ENCODE assay signal across 7 cellular contexts in genomic region chr5:151150484-151151262, GRCh38. TPM values are rescaled to one million over a fixed set of nuclear protein-coding genes. Genes with fewer than 3 reads are reported as not detected.
A peak's percentile ranks its signal among the peaks of the same experiment; 100 is the strongest.
DNase-seq lines count a peak whose midpoint lies in the region; ATAC-seq and TF ChIP-seq lines count a peak whose summit lies in the region.

No MANE protein-coding gene starts in this region.

- H3K9ac ChIP-seq in OCI-LY1 (ENCODE audit: low read length) = peak overlapping the region; percentile 52

- peak overlapping the region; percentile 57 for H3K4me3 Mint-ChIP-seq in activated naive CD4-positive, alpha-beta T cell treated with anti-CD3 and anti-CD28 coated beads, Interleukin-2, amount 10 ng/mL, durations not matched to agents 7 days and 5 days

- TF ChIP-seq CTCF in OCI-LY1 (IDR thresholded peaks at IDR 0.05; ENCODE audit: low read length) (no peak), left ventricle myocardium inferior (IDR thresholded peaks at IDR 0.05; ENCODE audit: borderline replicate concordance) (no peak)

- H3F3A ChIP-seq in OCI-LY1 (ENCODE audit: insufficient read depth, low read length) = no peaks in the 10 kb centered on the region

- H3K4me1 ChIP-seq in OCI-LY1 (ENCODE audit: insufficient read depth, low read length, severe bottlenecking) (peaks cover 29% of the 10 kb centered on the region), left ventricle myocardium inferior (peaks cover 92% of the 10 kb centered on the region)

- H3K27ac ChIP-seq in OCI-LY1 (ENCODE audit: low read depth, low read length, poor library complexity, severe bottlenecking) = peak overlapping the region; percentile 79
- peak overlapping the region; percentile 65 for H3K27ac ChIP-seq in left ventricle myocardium inferior (replicated peaks)

- DNase-seq in activated naive CD4-positive, alpha-beta T cell treated with anti-CD3 and anti-CD28 coated beads, Interleukin-2, amount 10 ng/mL, durations not matched to agents 7 days and 5 days = peak; percentile 87
- peak; percentile 42 for DNase-seq in left ventricle myocardium inferior
- DNase-seq in stimulated activated CD4-positive, alpha-beta T cell treated with anti-CD3 and anti-CD28 coated beads, Interleukin-15, amount 100 ng/mL, for 24 hours = peak; percentile 80
- no peak for DNase-seq in NCI-H524 treated with DMSO at 0.1 percent for 48 hours (lab: John Stamatoyannopoulos, UW)

- H3K4me2 ChIP-seq in OCI-LY1 (ENCODE audit: low read length) = peak overlapping the region; percentile 52

- H4K20me1 ChIP-seq in OCI-LY1 (ENCODE audit: insufficient read depth, low read length) = no peaks in the 10 kb centered on the region

- H2AFZ ChIP-seq in OCI-LY1 (ENCODE audit: low read length) = peak overlapping the region; percentile 52

- no peaks in the 10 kb centered on the region for H3K27me3 Mint-ChIP-seq in activated naive CD4-positive, alpha-beta T cell treated with anti-CD3 and anti-CD28 coated beads, Interleukin-2, amount 10 ng/mL, durations not matched to agents 7 days and 5 days

- H3K36me3 ChIP-seq in OCI-LY1 (ENCODE audit: insufficient read depth, low read length) (no peaks in the 10 kb centered on the region), left ventricle myocardium inferior (peaks cover 17% of the 10 kb centered on the region)

- H3K4me1 Mint-ChIP-seq in activated naive CD4-positive, alpha-beta T cell treated with anti-CD3 and anti-CD28 coated beads, Interleukin-2, amount 10 ng/mL, durations not matched to agents 7 days and 5 days = peaks cover 100% of the 10 kb centered on the region

- no peaks in the 10 kb centered on the region for H3K27me3 ChIP-seq in OCI-LY1 (ENCODE audit: insufficient read depth, low read length)
- H3K27me3 ChIP-seq in left ventricle myocardium inferior (ENCODE audit: low read depth) = no peaks in the 10 kb centered on the region

- CTCF ChIA-PET in activated naive CD4-positive, alpha-beta T cell treated with anti-CD3 and anti-CD28 coated beads, Interleukin-2, amount 10 ng/mL, durations not matched to agents 7 days and 5 days (lab: Charles Lee) = interaction anchor here (0.7 to 6.7 kb wide), 7 partner anchors 9 to 99 kb away, joined by 3 to 46 read pairs (median 5); no protein-coding TSS in a partner anchor

- peaks cover 76% of the 10 kb centered on the region for H3K36me3 Mint-ChIP-seq in activated naive CD4-positive, alpha-beta T cell treated with anti-CD3 and anti-CD28 coated beads, Interleukin-2, amount 10 ng/mL, durations not matched to agents 7 days and 5 days

- H3K9me3 ChIP-seq in OCI-LY1 (ENCODE audit: low read length) (no peaks in the 10 kb centered on the region), left ventricle myocardium inferior (replicated peaks) (no peaks in the 10 kb centered on the region)

- H3K9me2 ChIP-seq in OCI-LY1 (ENCODE audit: low read depth, low read length) = no peaks in the 10 kb centered on the region

- H3K27ac Mint-ChIP-seq in activated naive CD4-positive, alpha-beta T cell treated with anti-CD3 and anti-CD28 coated beads, Interleukin-2, amount 10 ng/mL, durations not matched to agents 7 days and 5 days = peak overlapping the region; percentile 94

- no peak overlapping the region for H3K4me3 ChIP-seq in OCI-LY1 (ENCODE audit: low read depth, low read length, poor library complexity, severe bottlenecking)
- no peak overlapping the region for H3K4me3 ChIP-seq in left ventricle myocardium inferior

- intact Hi-C loops in left ventricle myocardium inferior (cut with micrococcal nuclease) = no loop called here

- H3K9me3 Mint-ChIP-seq in activated naive CD4-positive, alpha-beta T cell treated with anti-CD3 and anti-CD28 coated beads, Interleukin-2, amount 10 ng/mL, durations not matched to agents 7 days and 5 days = no peaks in the 10 kb centered on the region

- peak; percentile 38 for ATAC-seq in GM18517 (IDR thresholded peaks at IDR 0.05; ENCODE audit: unreplicated experiment)
- peak; percentile 47 for ATAC-seq in HG02763 (IDR thresholded peaks at IDR 0.05; ENCODE audit: unreplicated experiment)

- no peaks in the 10 kb centered on the region for H3K79me2 ChIP-seq in OCI-LY1 (ENCODE audit: insufficient read depth, low read length)

RNA-seq across cellular contexts. Expression of gene ANXA6, which starts 6.9 kb away (rescaled TPM):
- total RNA-seq in left ventricle myocardium inferior = 195 TPM
